In the genomic region with DNA sequence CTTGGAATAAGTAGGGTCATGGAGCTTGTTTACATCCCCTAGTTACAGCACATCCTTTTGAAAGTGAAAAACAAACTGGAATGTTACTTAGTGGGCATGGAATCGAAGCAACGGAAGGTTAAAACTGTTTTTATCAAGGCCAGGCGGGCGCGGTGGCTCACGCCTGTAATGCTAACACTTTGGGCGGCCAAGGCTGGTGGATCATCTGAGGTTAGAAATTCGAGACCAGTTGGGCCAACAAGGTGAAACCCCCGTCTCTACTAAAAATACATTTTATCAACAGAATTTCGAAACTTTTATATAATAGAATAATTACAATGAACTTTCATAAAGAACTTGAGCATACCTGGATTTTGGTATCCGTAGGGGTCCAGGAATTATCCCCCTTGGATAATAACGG, we compare ENCODE assay signal across 1 cellular context.
TF ChIP-seq lines count a peak whose summit lies in the region.

No MANE protein-coding gene starts in this region.

TF ChIP-seq in HCT116, 20 proteins besides CTCF, POLR2A, EP300 and RAD21 (continued from another document):
- no peak for TF ChIP-seq EZH2phosphoT487 (IDR thresholded peaks at IDR 0.05; ENCODE audit: borderline replicate concordance)
